ENCODE assay signal across 2 cellular contexts in the genomic region with DNA sequence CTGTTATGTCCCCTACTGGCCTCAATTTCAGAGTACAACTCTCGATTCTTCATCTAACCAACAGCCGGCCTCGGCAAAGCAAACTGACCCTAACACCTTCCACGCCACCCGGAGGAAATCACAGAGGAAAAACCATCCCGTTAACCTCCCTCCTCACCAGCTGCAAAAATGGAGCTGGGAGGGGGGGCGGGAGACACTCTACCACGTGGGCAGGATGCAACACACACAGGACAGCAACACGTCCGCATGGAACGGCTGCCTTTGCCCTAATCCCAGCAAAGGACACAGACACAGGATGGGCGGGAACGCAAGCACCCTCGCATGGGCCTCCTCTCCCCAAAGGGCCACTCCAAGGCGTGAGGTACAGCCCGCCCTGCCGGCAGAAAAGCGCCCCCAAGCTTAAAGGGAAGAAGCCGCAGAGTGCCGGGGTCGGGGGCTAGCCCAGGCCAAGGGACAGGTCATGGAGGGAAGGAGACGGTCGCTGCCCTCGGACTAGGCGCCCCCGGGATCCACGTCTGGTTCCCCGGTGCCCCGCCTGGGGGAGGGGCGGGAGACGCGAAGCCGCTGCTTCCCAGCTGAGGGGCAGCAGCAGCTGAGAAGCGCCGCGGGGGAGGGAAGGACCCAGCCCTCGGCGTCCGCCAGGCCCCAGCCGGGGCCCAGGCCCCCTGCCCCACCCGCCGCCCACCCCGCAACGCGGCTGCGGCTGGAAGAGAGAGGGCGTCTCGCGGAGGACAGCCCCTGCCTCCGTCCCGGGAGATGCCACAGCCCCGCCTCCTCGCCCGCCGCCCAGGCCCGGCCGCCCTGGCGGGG.
TF ChIP-seq lines count a peak whose summit lies in the region.

No MANE protein-coding gene starts in this region.

TF ChIP-seq in GM23338, 12 proteins besides CTCF, POLR2A, EP300 and RAD21:
- TF ChIP-seq CREB1 (CRISPR knock-in tag; IDR thresholded peaks at IDR 0.05; ENCODE audit: low read depth) (0 out of 2 replicates have a peak, but pooled peaks have one; percentile 13), EZH2phosphoT487 (IDR thresholded peaks at IDR 0.05; ENCODE audit: unreplicated experiment) (no peak), JUNB (IDR thresholded peaks at IDR 0.05; ENCODE audit: unreplicated experiment) (no peak)
TF ChIP-seq in GM23338: peak in this region for 1.

TF ChIP-seq in HepG2, 621 proteins besides CTCF, POLR2A, EP300 and RAD21 (continues in another document):
- TF ChIP-seq, protein P1, sequence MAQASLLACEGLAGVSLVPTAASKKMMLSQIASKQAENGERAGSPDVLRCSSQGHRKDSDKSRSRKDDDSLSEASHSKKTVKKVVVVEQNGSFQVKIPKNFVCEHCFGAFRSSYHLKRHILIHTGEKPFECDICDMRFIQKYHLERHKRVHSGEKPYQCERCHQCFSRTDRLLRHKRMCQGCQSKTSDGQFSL (CRISPR knock-in tag; IDR thresholded peaks at IDR 0.05): peak; percentile 79
- TF ChIP-seq HDAC2 (CRISPR knock-in tag; IDR thresholded peaks at IDR 0.05) (no peak), ZBTB40 (IDR thresholded peaks at IDR 0.05) (no peak), ZBTB40 (CRISPR knock-in tag; IDR thresholded peaks at IDR 0.05) (no peak), ZNF354B (CRISPR knock-in tag; IDR thresholded peaks at IDR 0.05) (no peak), NCOA1 (CRISPR knock-in tag; IDR thresholded peaks at IDR 0.05) (no peak), ZNF782 (CRISPR knock-in tag; IDR thresholded peaks at IDR 0.05; ENCODE audit: borderline replicate concordance) (0 out of 2 replicates have a peak, but pooled peaks have one; percentile 27), ZNF556 (CRISPR knock-in tag; IDR thresholded peaks at IDR 0.05; ENCODE audit: borderline replicate concordance) (no peak), TBX3 (IDR thresholded peaks at IDR 0.05; ENCODE audit: borderline replicate concordance) (no peak), GABPA (IDR thresholded peaks at IDR 0.05; ENCODE audit: low read depth, low read length) (no peak), GABPA (CRISPR knock-in tag; IDR thresholded peaks at IDR 0.05; ENCODE audit: low read depth) (peak; percentile 61; the same call in 1 of the 2 replicates), ZBED4 (CRISPR knock-in tag; IDR thresholded peaks at IDR 0.05; ENCODE audit: borderline replicate concordance) (no peak), SNAPC2 (CRISPR knock-in tag; IDR thresholded peaks at IDR 0.05) (no peak), AHR (CRISPR knock-in tag; IDR thresholded peaks at IDR 0.05) (no peak), HOXA9 (CRISPR knock-in tag; IDR thresholded peaks at IDR 0.05; ENCODE audit: borderline replicate concordance) (peak; percentile 64; the same call in 1 of the 2 replicates), MXI1 (IDR thresholded peaks at IDR 0.05; ENCODE audit: borderline replicate concordance, low read depth, low read length) (peak; percentile 93), KDM4B (CRISPR knock-in tag; IDR thresholded peaks at IDR 0.05) (0 out of 2 replicates have a peak, but pooled peaks have one; percentile 9), ZNF281 (CRISPR knock-in tag; IDR thresholded peaks at IDR 0.05; ENCODE audit: borderline replicate concordance) (peak; percentile 76), ZNF446 (CRISPR knock-in tag; IDR thresholded peaks at IDR 0.05) (0 out of 2 replicates have a peak, but pooled peaks have one; percentile 31), SATB2 (CRISPR knock-in tag; IDR thresholded peaks at IDR 0.05) (no peak), ZSCAN22 (CRISPR knock-in tag; IDR thresholded peaks at IDR 0.05) (peak; percentile 96), ZNF792 (CRISPR knock-in tag; IDR thresholded peaks at IDR 0.05) (peak; percentile 28; the same call in 1 of the 2 replicates), ZNF251 (CRISPR knock-in tag; IDR thresholded peaks at IDR 0.05) (no peak), ZNF230 (CRISPR knock-in tag; IDR thresholded peaks at IDR 0.05) (peak; percentile 86), ZNF292 (CRISPR knock-in tag; IDR thresholded peaks at IDR 0.05; ENCODE audit: borderline replicate concordance, low read depth) (peak; percentile 21; the same call in 1 of the 2 replicates), ARNT (IDR thresholded peaks at IDR 0.05) (no peak), ZNF121 (CRISPR knock-in tag; IDR thresholded peaks at IDR 0.05) (no peak), CBX5 (CRISPR knock-in tag; IDR thresholded peaks at IDR 0.05; ENCODE audit: borderline replicate concordance) (0 out of 2 replicates have a peak, but pooled peaks have one; percentile 14), ZNF709 (CRISPR knock-in tag; IDR thresholded peaks at IDR 0.05) (peak; percentile 62; the same call in 1 of the 2 replicates), HOXA7 (CRISPR knock-in tag; IDR thresholded peaks at IDR 0.05) (no peak)
- TF ChIP-seq, protein P2, sequence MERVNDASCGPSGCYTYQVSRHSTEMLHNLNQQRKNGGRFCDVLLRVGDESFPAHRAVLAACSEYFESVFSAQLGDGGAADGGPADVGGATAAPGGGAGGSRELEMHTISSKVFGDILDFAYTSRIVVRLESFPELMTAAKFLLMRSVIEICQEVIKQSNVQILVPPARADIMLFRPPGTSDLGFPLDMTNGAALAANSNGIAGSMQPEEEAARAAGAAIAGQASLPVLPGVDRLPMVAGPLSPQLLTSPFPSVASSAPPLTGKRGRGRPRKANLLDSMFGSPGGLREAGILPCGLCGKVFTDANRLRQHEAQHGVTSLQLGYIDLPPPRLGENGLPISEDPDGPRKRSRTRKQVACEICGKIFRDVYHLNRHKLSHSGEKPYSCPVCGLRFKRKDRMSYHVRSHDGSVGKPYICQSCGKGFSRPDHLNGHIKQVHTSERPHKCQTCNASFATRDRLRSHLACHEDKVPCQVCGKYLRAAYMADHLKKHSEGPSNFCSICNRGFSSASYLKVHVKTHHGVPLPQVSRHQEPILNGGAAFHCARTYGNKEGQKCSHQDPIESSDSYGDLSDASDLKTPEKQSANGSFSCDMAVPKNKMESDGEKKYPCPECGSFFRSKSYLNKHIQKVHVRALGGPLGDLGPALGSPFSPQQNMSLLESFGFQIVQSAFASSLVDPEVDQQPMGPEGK (CRISPR knock-in tag; IDR thresholded peaks at IDR 0.05): peak; percentile 37
- TF ChIP-seq, protein P3, sequence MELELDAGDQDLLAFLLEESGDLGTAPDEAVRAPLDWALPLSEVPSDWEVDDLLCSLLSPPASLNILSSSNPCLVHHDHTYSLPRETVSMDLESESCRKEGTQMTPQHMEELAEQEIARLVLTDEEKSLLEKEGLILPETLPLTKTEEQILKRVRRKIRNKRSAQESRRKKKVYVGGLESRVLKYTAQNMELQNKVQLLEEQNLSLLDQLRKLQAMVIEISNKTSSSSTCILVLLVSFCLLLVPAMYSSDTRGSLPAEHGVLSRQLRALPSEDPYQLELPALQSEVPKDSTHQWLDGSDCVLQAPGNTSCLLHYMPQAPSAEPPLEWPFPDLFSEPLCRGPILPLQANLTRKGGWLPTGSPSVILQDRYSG (CRISPR knock-in tag; IDR thresholded peaks at IDR 0.05): no peak
